In the genomic region with DNA sequence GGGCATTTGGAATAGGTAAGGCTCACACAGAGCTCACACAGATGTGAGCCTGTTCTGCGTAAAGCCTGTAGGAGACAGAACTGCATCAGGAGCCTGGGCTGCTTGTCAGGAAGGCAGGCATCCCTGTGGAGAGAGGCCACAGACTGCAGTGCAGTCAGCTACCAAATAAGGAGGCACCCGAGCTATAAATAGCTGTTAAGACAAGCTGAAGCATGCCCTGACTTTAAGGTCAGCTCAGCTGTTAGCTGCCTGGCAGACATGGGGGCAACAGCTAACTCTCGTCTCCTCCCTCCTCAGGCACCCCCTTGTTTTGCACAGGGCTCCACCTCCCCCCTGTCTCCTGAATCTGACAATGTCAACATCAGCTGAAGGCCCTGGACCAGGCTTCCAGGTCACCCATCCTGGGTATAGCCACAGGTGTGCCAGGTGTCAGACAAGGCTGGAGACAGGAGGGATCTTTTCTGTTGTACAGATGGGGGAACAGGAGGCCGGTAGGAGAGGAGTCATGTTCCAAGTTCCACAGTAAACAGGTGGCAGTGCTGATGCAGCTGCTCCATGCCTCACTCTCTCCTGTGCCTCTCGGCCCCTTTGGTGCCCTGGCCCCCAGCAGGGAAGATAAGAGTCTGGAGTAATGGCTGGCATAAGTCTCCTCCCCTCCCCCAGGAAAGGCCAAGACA, we compare ENCODE assay signal across 8 cellular contexts. TPM values are rescaled to one million over a fixed set of nuclear protein-coding genes. Genes with fewer than 3 reads are reported as not detected.
A peak's percentile ranks its signal among the peaks of the same experiment; 100 is the strongest.
DNase-seq lines count a peak whose midpoint lies in the region; ATAC-seq and TF ChIP-seq lines count a peak whose summit lies in the region.

No MANE protein-coding gene starts in this region.

- DNase-seq in H9: peak; percentile 70
- peak; percentile 38 for DNase-seq in NCI-H774 (lab: John Stamatoyannopoulos, UW)
- DNase-seq in foreskin fibroblast: peak; percentile 18 to 66
- DNase-seq in smooth muscle cell (lab: John Stamatoyannopoulos, UW; ENCODE audit: unreplicated experiment): peak; percentile 3
- no peak for DNase-seq in OCI-M2 (lab: John Stamatoyannopoulos, UW; ENCODE audit: unreplicated experiment)

- H3K14ac ChIP-seq in H9 (ENCODE audit: insufficient read depth, low read length): no peak overlapping the region

- no peak overlapping the region for H3T11ph ChIP-seq in H9 (ENCODE audit: low read length)

- H2BK20ac ChIP-seq in H9 (ENCODE audit: low read depth, low read length, poor library complexity, severe bottlenecking): no peak overlapping the region

- H4K8ac ChIP-seq in H9 (replicated peaks; ENCODE audit: insufficient read length, low read depth, low read length): no peak overlapping the region

- no peaks in the 10 kb centered on the region for H3K36me3 Mint-ChIP-seq in H9 (ENCODE audit: insufficient read depth in 1 of 3, low read depth in 3 of 3)

- no peak overlapping the region for H3K27ac ChIP-seq in H9 (ENCODE audit: insufficient read length, low read depth, low read length)
- no peak overlapping the region for H3K27ac ChIP-seq in smooth muscle cell (ENCODE audit: low read depth)

- no peaks in the 10 kb centered on the region for H3K23me2 ChIP-seq in H9 (ENCODE audit: insufficient read length, low read depth, low read length, poor library complexity, severe bottlenecking)

- H3K9ac ChIP-seq in H9 (ENCODE audit: extremely low read depth, insufficient read length, low read length): no peak overlapping the region
- no peak overlapping the region for H3K9ac ChIP-seq in smooth muscle cell (ENCODE audit: low read depth)

- H3K9me3 Mint-ChIP-seq in H9: no peaks in the 10 kb centered on the region

- H2BK5ac ChIP-seq in H9 (ENCODE audit: insufficient read length, low read length): no peak overlapping the region

- no peak overlapping the region for H2AFZ ChIP-seq in H9 (ENCODE audit: low read length)
- H2AFZ ChIP-seq in smooth muscle cell (ENCODE audit: low read depth): no peak overlapping the region

- WGBS in H9 (ENCODE audit: extremely low coverage, insufficient read length, low lambda C conversion rate): no CpG with 5 or more reads among the region's 5 CpGs
- 27% methylated on average over 5 of the region's 5 CpGs for WGBS in smooth muscle cell (ENCODE audit: low lambda C conversion rate)

- H3K27me3 Mint-ChIP-seq in H9 (ENCODE audit: low read depth): no peaks in the 10 kb centered on the region

- H2BK12ac ChIP-seq in H9 (ENCODE audit: insufficient read length, low read depth, low read length): no peak overlapping the region

- H3K36me3 ChIP-seq in smooth muscle cell (ENCODE audit: low read depth): no peaks in the 10 kb centered on the region

- H4K20me1 ChIP-seq in H9 (ENCODE audit: control insufficient read depth, insufficient read depth, insufficient read length) (no peaks in the 10 kb centered on the region), smooth muscle cell (ENCODE audit: low read depth) (no peaks in the 10 kb centered on the region)

- H3K27me3 ChIP-seq in H9 (ENCODE audit: insufficient read depth, low read length) (no peaks in the 10 kb centered on the region), smooth muscle cell (ENCODE audit: low read depth) (no peaks in the 10 kb centered on the region)

- no peak overlapping the region for H3K4me3 Mint-ChIP-seq in H9

- H3K27ac Mint-ChIP-seq in H9: peak overlapping the region in 2 of 3 experiments; percentile 34 to 79; a peak in 3 of 7 replicates

- H3K56ac ChIP-seq in H9 (ENCODE audit: insufficient read length, low read depth, low read length): no peak overlapping the region

- H2AK5ac ChIP-seq in H9 (ENCODE audit: insufficient read length, low read length): no peak overlapping the region

- no peaks in the 10 kb centered on the region for H3K9me3 ChIP-seq in H9 (ENCODE audit: control insufficient read depth, low read depth, low read length)
- H3K9me3 ChIP-seq in smooth muscle cell (replicated peaks; ENCODE audit: low read depth): no peaks in the 10 kb centered on the region

- H3K23ac ChIP-seq in H9 (ENCODE audit: insufficient read length, low read depth, low read length): no peak overlapping the region

- no peaks in the 10 kb centered on the region for H3K79me1 ChIP-seq in H9 (ENCODE audit: insufficient read depth, low read depth, low read length, poor library complexity, severe bottlenecking)

- TF ChIP-seq CTCF in H9 (conservative IDR thresholded peaks at IDR 0.05) (peak; percentile 29; the same call in 2 of the 3 replicates), foreskin fibroblast (IDR thresholded peaks at IDR 0.05; ENCODE audit: low read depth, low read length) (no peak), smooth muscle cell (IDR thresholded peaks at IDR 0.05; ENCODE audit: borderline replicate concordance, insufficient read depth, poor library complexity, severe bottlenecking) (no peak)

- no peak overlapping the region for H4K91ac ChIP-seq in H9 (ENCODE audit: insufficient read length, low read depth, low read length)

- H3K4me1 ChIP-seq in H9 (ENCODE audit: insufficient read depth, low read length) (no peaks in the 10 kb centered on the region), smooth muscle cell (ENCODE audit: low read depth) (peaks cover 6% of the 10 kb centered on the region)

- no peak overlapping the region for H3K18ac ChIP-seq in H9 (ENCODE audit: insufficient read length, low read depth, low read length)

- no peak overlapping the region for H3K4me2 ChIP-seq in H9 (ENCODE audit: insufficient read depth, insufficient read length, low read length)
- H3K4me2 ChIP-seq in smooth muscle cell: no peak overlapping the region

- peaks cover 15 to 19% of the 10 kb centered on the region in 2 experiments for H3K4me1 Mint-ChIP-seq in H9

- ATAC-seq in HG03457 (IDR thresholded peaks at IDR 0.05; ENCODE audit: unreplicated experiment) (no peak), HG03039 (IDR thresholded peaks at IDR 0.05; ENCODE audit: unreplicated experiment) (no peak), HG03571 (IDR thresholded peaks at IDR 0.05; ENCODE audit: unreplicated experiment) (no peak)

- no peaks in the 10 kb centered on the region for H3K79me2 ChIP-seq in H9 (ENCODE audit: insufficient read depth, low read length)
- H3K79me2 ChIP-seq in smooth muscle cell (ENCODE audit: low read depth): no peaks in the 10 kb centered on the region

- no peak overlapping the region for H4K5ac ChIP-seq in H9 (ENCODE audit: insufficient read length, low read depth, low read length)

- H3F3A ChIP-seq in smooth muscle cell (ENCODE audit: low read depth): no peaks in the 10 kb centered on the region

- H3K4ac ChIP-seq in H9 (ENCODE audit: low read depth, low read length): no peak overlapping the region

- H2BK15ac ChIP-seq in H9 (ENCODE audit: low read depth, low read length): no peak overlapping the region

- no peak overlapping the region for H3K4me3 ChIP-seq in foreskin fibroblast (ENCODE audit: low read depth in 1 of 2, low read length in 2 of 2)
- no peak overlapping the region for H3K4me3 ChIP-seq in smooth muscle cell

- H2BK120ac ChIP-seq in H9 (ENCODE audit: low read depth, low read length, poor library complexity, severe bottlenecking): no peak overlapping the region

RNA-seq across cellular contexts. Expression of a gene that starts 27.6 kb away (rescaled TPM):
- total RNA-seq in H9 (2021) (106 and 112 TPM in 2 replicates), smooth muscle cell (52.4 and 60.3 TPM in 2 replicates)
- 50.2 and 82.8 TPM in 2 replicates for polyA plus RNA-seq in smooth muscle cell
